In genomic region chr9:62800451-62801371, GRCh38 we compare ENCODE assay signal across 8 cellular contexts.
DNase-seq lines count a peak whose midpoint lies in the region; ATAC-seq and TF ChIP-seq lines count a peak whose summit lies in the region.
"Not testable (repeated sequence)": the region's sequence is repeated elsewhere in the genome, so short reads cannot be mapped to it uniquely, and the experiment has no call there.

No MANE protein-coding gene starts in this region.

- not testable (repeated sequence) for TF ChIP-seq POLR2A in spleen (IDR thresholded peaks at IDR 0.05)

- H3K27me3 ChIP-seq in mononuclear cell (ENCODE audit: insufficient read depth, low read length): peaks cover 38% of the 10 kb centered on the region
- peaks cover 0 to 70% (median 21%) of the 10 kb centered on the region in 7 donors for H3K27me3 ChIP-seq in spleen (replicated peaks in 1 of 7)

- not testable (repeated sequence) for H3K9me3 Mint-ChIP-seq in IgD-negative memory B cell

- H3K27ac Mint-ChIP-seq in IgD-negative memory B cell: peak overlapping the region; percentile 89 to 98 (median 97)

- 18 to 28% (median 26%) methylated on average over 29 to 30 of the region's 30 CpGs for WGBS in spleen, 5 donors

- peak; percentile 22 for DNase-seq in AG10803 (ENCODE audit: low read depth)
- DNase-seq in activated CD8-positive, alpha-beta memory T cell treated with anti-CD3 and anti-CD28 coated beads for 48 hours (ENCODE audit: low read depth in 2 of 3, low spot score in 2 of 3): peak in 2 of 3 experiments; percentile 38 to 42
- DNase-seq in caudate nucleus (lab: John Stamatoyannopoulos, UW): not testable (repeated sequence)
- peak; percentile 29 for DNase-seq in left cardiac atrium
- DNase-seq in spleen: peak; percentile 92

- H3K9me3 ChIP-seq in mononuclear cell (ENCODE audit: low read depth, low read length); spleen: not testable (repeated sequence)

- TF ChIP-seq CTCF in AG10803 (conservative IDR thresholded peaks at IDR 0.05; ENCODE audit: low read length); spleen (IDR thresholded peaks at IDR 0.05 in 8 of 11, conservative IDR thresholded peaks at IDR 0.05 in 3 of 11): not testable (repeated sequence)

- peak overlapping the region; percentile 90 to 94 (median 93) for H3K4me3 Mint-ChIP-seq in IgD-negative memory B cell

- H3K27ac ChIP-seq in caudate nucleus (ENCODE audit: low read depth, low read length) (peak overlapping the region; percentile 58), spleen (peak overlapping the region; percentile 81 to 92 (median 90))

- H3K4me3 ChIP-seq in AG10803 (ENCODE audit: low read length): peak overlapping the region; percentile 66
- H3K4me3 ChIP-seq in mononuclear cell (ENCODE audit: low read length): peak overlapping the region; percentile 61
- peak overlapping the region; percentile 45 to 69 (median 53) for H3K4me3 ChIP-seq in spleen

- intact Hi-C loops in left cardiac atrium (cut with DNase I); spleen (cut with DNase I; ENCODE audit: low total_unique reads): not testable (repeated sequence)

- H3K36me3 Mint-ChIP-seq in IgD-negative memory B cell: not testable (repeated sequence)

- ATAC-seq in GM19324 (IDR thresholded peaks at IDR 0.05; ENCODE audit: low FRiP score, unreplicated experiment): peak; percentile 23
- peak in 1 of 2 donors; percentile 15 for ATAC-seq in left cardiac atrium

- peaks cover 11% of the 10 kb centered on the region for H3K27me3 Mint-ChIP-seq in IgD-negative memory B cell

- H3K4me1 ChIP-seq in mononuclear cell (ENCODE audit: insufficient read depth, low read length) (peaks cover 44% of the 10 kb centered on the region), spleen (peaks cover 11 to 53% (median 46%) of the 10 kb centered on the region in 6 donors)

- peaks cover 18 to 31% (median 27%) of the 10 kb centered on the region in 3 donors for H3K4me1 Mint-ChIP-seq in IgD-negative memory B cell

- H3K36me3 ChIP-seq in spleen: not testable (repeated sequence)
